In the genomic region with DNA sequence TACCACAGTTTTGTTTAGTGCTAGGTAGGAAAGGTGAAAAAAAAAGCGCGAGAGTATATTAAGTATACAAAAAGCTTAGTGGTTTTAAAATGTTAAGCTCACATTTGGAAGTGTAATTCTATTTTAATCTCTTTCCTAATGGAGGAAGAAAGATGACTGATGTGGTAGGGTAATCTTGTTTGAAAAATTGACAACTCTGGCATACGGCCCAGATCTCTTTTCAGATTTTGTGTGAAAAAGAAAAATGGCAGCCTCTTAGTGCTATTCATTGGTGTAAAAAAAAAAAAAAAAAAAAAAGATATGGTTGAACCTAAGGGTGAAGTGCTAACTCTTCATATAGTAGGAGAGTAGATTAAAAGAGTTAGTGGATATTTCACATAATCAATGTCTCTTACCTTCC, we compare ENCODE assay signal across 19 cellular contexts.
"Had no signal": no experiment of that assay in that cellular context is flagged by ENCODE, and none has a peak within 500 bp of the region (broad histone marks: within the 10 kb centered on the region; RNA-seq: fewer than 3 reads in every experiment).

No MANE protein-coding gene starts in this region.

- DNase-seq: cerebellar nuclear complex; colonic mucosa; effector CD8-positive, alpha-beta T cell; foreskin fibroblast; kidney glomerular epithelial cell; mucosa of descending colon; naive thymus-derived CD8-positive, alpha-beta T cell; small intestine; stimulated activated CD4-positive, alpha-beta T cell treated with anti-CD3 and anti-CD28 coated beads, Interleukin-12 subunit alpha, Interleukin-12 subunit beta, amount 100 ng/mL, for 4 hours; stimulated activated naive CD4-positive, alpha-beta T cell; stomach; thyroid gland had no signal

- H3K9me3 ChIP-seq: esophagus muscularis mucosa, thyroid gland had no signal

- H2AFZ ChIP-seq: hepatocyte had no signal

- H3K27me3 Mint-ChIP-seq: naive thymus-derived CD8-positive, alpha-beta T cell; type B pancreatic cell had no signal

- H3K27ac Mint-ChIP-seq: naive thymus-derived CD8-positive, alpha-beta T cell; type B pancreatic cell had no signal

- H3K4me3 Mint-ChIP-seq: naive thymus-derived CD8-positive, alpha-beta T cell; type B pancreatic cell had no signal

- H3K4me2 ChIP-seq: hepatocyte had no signal

- H3K27me3 ChIP-seq: colonic mucosa, esophagus muscularis mucosa, hepatocyte, neutrophil, right atrium auricular region, stomach, thyroid gland had no signal

- H3K4me3 ChIP-seq: colonic mucosa, esophagus muscularis mucosa, hepatocyte, mucosa of descending colon, right atrium auricular region, stomach, thyroid gland had no signal

- H3K27ac ChIP-seq: colonic mucosa, esophagus muscularis mucosa, hepatocyte, neutrophil, right atrium auricular region, stomach, thyroid gland had no signal

- H3K36me3 ChIP-seq: colonic mucosa, esophagus muscularis mucosa, neutrophil, right atrium auricular region, thyroid gland had no signal

- H3K4me1 ChIP-seq: colonic mucosa, right atrium auricular region had no signal

- ATAC-seq: left lobe of liver; mucosa of descending colon; naive thymus-derived CD8-positive, alpha-beta T cell had no signal

- FAIRE-seq: small intestine, urothelium cell line had no signal
